In the genomic region with DNA sequence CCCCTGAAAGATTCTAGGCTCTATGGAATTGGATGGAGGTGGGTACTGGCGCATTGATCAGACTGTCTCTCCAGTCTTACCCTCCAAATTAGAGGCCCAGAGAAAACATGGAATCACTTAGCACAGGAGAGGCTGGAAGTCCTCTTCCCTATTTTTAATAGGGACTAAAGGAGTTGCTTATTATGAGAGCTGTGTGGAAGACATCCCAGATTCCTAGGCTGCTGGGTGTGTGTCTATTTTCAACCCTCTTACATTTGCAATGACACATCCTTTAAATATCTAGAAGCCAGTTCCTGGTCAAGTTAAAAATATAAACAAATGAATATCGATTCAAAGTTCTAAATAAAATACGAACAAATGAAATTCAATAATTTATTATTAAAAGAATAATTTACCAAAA, we compare ENCODE assay signal across 16 cellular contexts. TPM values are rescaled to one million over a fixed set of nuclear protein-coding genes. Genes with fewer than 3 reads are reported as not detected.
DNase-seq lines count a peak whose midpoint lies in the region; ATAC-seq, FAIRE-seq and TF ChIP-seq lines count a peak whose summit lies in the region.
"Had no signal": no experiment of that assay in that cellular context is flagged by ENCODE, and none has a peak within 500 bp of the region (broad histone marks: within the 10 kb centered on the region; RNA-seq: fewer than 3 reads in every experiment).

No MANE protein-coding gene starts in this region.

- H3K27ac ChIP-seq in ascending aorta (peak overlapping the region; percentile 9 to 13), left ventricle myocardium inferior (replicated peaks) (peak overlapping the region; percentile 69), aorta (ENCODE audit: low read depth in 1 of 2, low read length in 2 of 2) (no peak overlapping the region)
- H3K27ac ChIP-seq: left lung, neural progenitor cell, thyroid gland had no signal

- POLR2A ChIA-PET in activated CD8-positive, alpha-beta T cell treated with anti-CD3 and anti-CD28 coated beads, Interleukin-2, amount 10 ng/mL, durations not matched to agents 7 days and 5 days (lab: Charles Lee) = interaction anchor here (4.8 kb wide), 1 partner anchor 55 kb away, joined by 73 read pairs; no protein-coding TSS in a partner anchor
- POLR2A ChIA-PET in activated CD8-positive, alpha-beta T cell treated with anti-CD3 and anti-CD28 coated beads for 36 hours (lab: Charles Lee) = no interaction called here

- H3K4me1 ChIP-seq in ascending aorta = peaks cover 0 to 14% of the 10 kb centered on the region in 2 donors
- peaks cover 47% of the 10 kb centered on the region for H3K4me1 ChIP-seq in left ventricle myocardium inferior
- peaks cover 4 to 9% of the 10 kb centered on the region in 2 donors for H3K4me1 ChIP-seq in aorta (ENCODE audit: control insufficient read depth in 1 of 2, insufficient read depth in 2 of 2, low read length in 2 of 2)
- H3K4me1 ChIP-seq: thyroid gland had no signal

- DNase-seq in activated CD8-positive, alpha-beta T cell treated with anti-CD3 and anti-CD28 coated beads, Interleukin-2, amount 10 ng/mL, durations not matched to agents 7 days and 5 days = no peak
- no peak for DNase-seq in activated CD8-positive, alpha-beta T cell treated with anti-CD3 and anti-CD28 coated beads for 36 hours
- DNase-seq in ascending aorta (ENCODE audit: low spot score in 2 of 2) = no peak
- no peak for DNase-seq in left ventricle myocardium inferior
- DNase-seq in aorta = no peak
- no peak for DNase-seq in RCC 7860 (ENCODE audit: low spot score)
- no peak for DNase-seq in SW480 (ENCODE audit: low spot score)
- DNase-seq: DMS53, left lung, NCI-H1417, NCI-H526, SHP77 treated with DMSO at 0.1 percent for 48 hours, thyroid gland had no signal

- H3K4me3 ChIP-seq in ascending aorta = no peak overlapping the region
- no peak overlapping the region for H3K4me3 ChIP-seq in left ventricle myocardium inferior
- no peak overlapping the region for H3K4me3 ChIP-seq in aorta (ENCODE audit: low read length in 2 of 2)
- H3K4me3 ChIP-seq: left lung, neural progenitor cell, thyroid gland had no signal

- H3K9me3 ChIP-seq in ascending aorta (no peaks in the 10 kb centered on the region), left ventricle myocardium inferior (replicated peaks) (no peaks in the 10 kb centered on the region), aorta (ENCODE audit: control insufficient read depth, low read length) (no peaks in the 10 kb centered on the region)
- H3K9me3 ChIP-seq: left lung, thyroid gland had no signal

- no peak for FAIRE-seq in RCC 7860 (lab: Jason Lieb, UNC)
- FAIRE-seq: A204.1 had no signal

- H3K4me1 Mint-ChIP-seq in activated CD8-positive, alpha-beta T cell treated with anti-CD3 and anti-CD28 coated beads, Interleukin-2, amount 10 ng/mL, durations not matched to agents 7 days and 5 days (ENCODE audit: low read depth) = peaks cover 43% of the 10 kb centered on the region
- H3K4me1 Mint-ChIP-seq in activated CD8-positive, alpha-beta T cell treated with anti-CD3 and anti-CD28 coated beads for 36 hours (ENCODE audit: low read depth) = peaks cover 41% of the 10 kb centered on the region

- no peaks in the 10 kb centered on the region for H3K9me3 Mint-ChIP-seq in activated CD8-positive, alpha-beta T cell treated with anti-CD3 and anti-CD28 coated beads, Interleukin-2, amount 10 ng/mL, durations not matched to agents 7 days and 5 days (ENCODE audit: insufficient read depth)
- H3K9me3 Mint-ChIP-seq in activated CD8-positive, alpha-beta T cell treated with anti-CD3 and anti-CD28 coated beads for 36 hours = no peaks in the 10 kb centered on the region
- H3K9me3 Mint-ChIP-seq: neural progenitor cell had no signal

- H3K36me3 ChIP-seq in ascending aorta (no peaks in the 10 kb centered on the region), left ventricle myocardium inferior (no peaks in the 10 kb centered on the region), aorta (ENCODE audit: control insufficient read depth in 1 of 2, insufficient read depth in 2 of 2, low read length in 1 of 2) (no peaks in the 10 kb centered on the region)
- H3K36me3 ChIP-seq: left lung, neural progenitor cell, thyroid gland had no signal

- CTCF ChIA-PET in activated CD8-positive, alpha-beta T cell treated with anti-CD3 and anti-CD28 coated beads, Interleukin-2, amount 10 ng/mL, durations not matched to agents 7 days and 5 days (lab: Charles Lee) = interaction anchor here (1.3 to 6.0 kb wide), 3 partner anchors 15 to 56 kb away, joined by 4 to 100 read pairs (median 27); a partner anchor contains a TSS
- CTCF ChIA-PET in activated CD8-positive, alpha-beta T cell treated with anti-CD3 and anti-CD28 coated beads for 36 hours (lab: Charles Lee) = no interaction called here

- 60 to 61% methylated on average over 3 of the region's 3 CpGs for WGBS in aorta, 2 donors

- intact Hi-C loops in activated CD8-positive, alpha-beta T cell treated with anti-CD3 and anti-CD28 coated beads for 36 hours (cut with micrococcal nuclease) = no loop called here
- intact Hi-C loops in ascending aorta (cut with DNase I) = loop anchor here (2.0 kb wide), 1 partner anchor 56 kb away; no protein-coding TSS in a partner anchor
- intact Hi-C loops in left ventricle myocardium inferior (cut with micrococcal nuclease) = no loop called here
- intact Hi-C loops in aorta (cut with DNase I) = no loop called here

- peaks cover 10% of the 10 kb centered on the region for H3K36me3 Mint-ChIP-seq in activated CD8-positive, alpha-beta T cell treated with anti-CD3 and anti-CD28 coated beads, Interleukin-2, amount 10 ng/mL, durations not matched to agents 7 days and 5 days (ENCODE audit: low read depth)
- no peaks in the 10 kb centered on the region for H3K36me3 Mint-ChIP-seq in activated CD8-positive, alpha-beta T cell treated with anti-CD3 and anti-CD28 coated beads for 36 hours (ENCODE audit: low read depth)
- H3K36me3 Mint-ChIP-seq: neural progenitor cell had no signal

- TF ChIP-seq CTCF in activated CD8-positive, alpha-beta T cell treated with anti-CD3 and anti-CD28 coated beads for 36 hours (IDR thresholded peaks at IDR 0.05) = no peak
- TF ChIP-seq CTCF in ascending aorta (IDR thresholded peaks at IDR 0.05) (no peak), left ventricle myocardium inferior (IDR thresholded peaks at IDR 0.05; ENCODE audit: borderline replicate concordance) (no peak)

- H3K27me3 ChIP-seq in ascending aorta = no peaks in the 10 kb centered on the region
- no peaks in the 10 kb centered on the region for H3K27me3 ChIP-seq in left ventricle myocardium inferior (ENCODE audit: low read depth)
- H3K27me3 ChIP-seq in aorta (ENCODE audit: control insufficient read depth in 1 of 2, insufficient read depth in 2 of 2, low read length in 1 of 2) = no peaks in the 10 kb centered on the region
- H3K27me3 ChIP-seq: left lung, neural progenitor cell, thyroid gland had no signal

- peak overlapping the region; percentile 19 for H3K27ac Mint-ChIP-seq in activated CD8-positive, alpha-beta T cell treated with anti-CD3 and anti-CD28 coated beads, Interleukin-2, amount 10 ng/mL, durations not matched to agents 7 days and 5 days
- H3K27ac Mint-ChIP-seq in activated CD8-positive, alpha-beta T cell treated with anti-CD3 and anti-CD28 coated beads for 36 hours = no peak overlapping the region
- H3K27ac Mint-ChIP-seq: neural progenitor cell had no signal

- ATAC-seq in activated CD8-positive, alpha-beta T cell treated with anti-CD3 and anti-CD28 coated beads, Interleukin-2, amount 10 ng/mL, durations not matched to agents 7 days and 5 days = no peak
- no peak for ATAC-seq in activated CD8-positive, alpha-beta T cell treated with anti-CD3 and anti-CD28 coated beads for 36 hours
- peak; percentile 55 for ATAC-seq in aorta (ENCODE audit: low FRiP score)
- ATAC-seq in HG03025 (IDR thresholded peaks at IDR 0.05; ENCODE audit: low FRiP score, unreplicated experiment) = no peak
- ATAC-seq: left lung had no signal

- peak overlapping the region; percentile 6 for H3K4me3 Mint-ChIP-seq in activated CD8-positive, alpha-beta T cell treated with anti-CD3 and anti-CD28 coated beads, Interleukin-2, amount 10 ng/mL, durations not matched to agents 7 days and 5 days
- no peak overlapping the region for H3K4me3 Mint-ChIP-seq in activated CD8-positive, alpha-beta T cell treated with anti-CD3 and anti-CD28 coated beads for 36 hours
- H3K4me3 Mint-ChIP-seq: neural progenitor cell had no signal

- H3K27me3 Mint-ChIP-seq in activated CD8-positive, alpha-beta T cell treated with anti-CD3 and anti-CD28 coated beads, Interleukin-2, amount 10 ng/mL, durations not matched to agents 7 days and 5 days (ENCODE audit: low read depth) = no peaks in the 10 kb centered on the region
- no peaks in the 10 kb centered on the region for H3K27me3 Mint-ChIP-seq in activated CD8-positive, alpha-beta T cell treated with anti-CD3 and anti-CD28 coated beads for 36 hours

RNA-seq across cellular contexts. Expression of a gene that starts 58.3 kb away (rescaled TPM):
- total RNA-seq in activated CD8-positive, alpha-beta T cell treated with anti-CD3 and anti-CD28 coated beads, Interleukin-2, amount 10 ng/mL, durations not matched to agents 7 days and 5 days = 10 to 100 TPM; 49.0 to 52.3 TPM
- 10 to 100 TPM; 33.2 to 33.4 TPM for total RNA-seq in activated CD8-positive, alpha-beta T cell treated with anti-CD3 and anti-CD28 coated beads for 36 hours
- total RNA-seq in ascending aorta (18.4 TPM), left ventricle myocardium inferior (15.7 TPM), aorta (10 to 100 TPM; 41.7 to 50.3 TPM)
- polyA plus RNA-seq in aorta = 1 to 10 TPM; 2.9 to 6.5 TPM

Comparison
In these comparisons a context has a peak if more than half of its experiments do, and no peak if none do; other contexts are left out.
1. H3K27ac ChIP-seq: peak in ascending aorta (2 of 2) and left ventricle myocardium inferior (single experiment); none in aorta (0 of 2).